Comparison of ENCODE assay signal across 29 cellular contexts in the genomic region with DNA sequence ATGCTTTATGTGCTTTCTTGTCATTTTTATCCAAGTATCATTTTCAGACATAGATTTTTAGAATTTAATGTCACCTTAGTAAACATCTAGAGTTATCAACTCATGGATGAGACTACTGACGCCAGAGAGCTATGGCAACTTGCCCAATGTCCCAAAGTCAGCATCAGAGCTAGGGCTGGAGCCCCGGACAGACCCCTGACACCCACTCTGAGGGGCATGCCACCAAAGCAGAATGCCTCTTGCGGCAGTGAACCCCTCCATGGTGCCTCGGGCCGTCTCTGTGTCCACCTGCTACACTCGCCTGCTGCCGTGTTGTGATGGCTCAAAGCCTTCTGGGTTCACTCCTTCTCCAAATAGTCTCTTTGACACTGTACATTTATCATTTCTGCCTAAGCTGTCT. TPM values are rescaled to one million over a fixed set of nuclear protein-coding genes. Genes with fewer than 3 reads are reported as not detected.
"Had no signal": no experiment of that assay in that cellular context is flagged by ENCODE, and none has a peak within 500 bp of the region (broad histone marks: within the 10 kb centered on the region; RNA-seq: fewer than 3 reads in every experiment).

No MANE protein-coding gene starts in this region.

- H3K27me3 ChIP-seq: left lung, ovary, testis, thyroid gland, vagina had no signal

- H3K4me3 ChIP-seq: left lung, lower lobe of right lung, ovary, prostate gland, skin epidermis, stomach, testis, thyroid gland, vagina had no signal

- ATAC-seq: left colon; left lung; lower lobe of right lung; natural killer cell; right cardiac atrium; sciatic nerve; stimulated activated naive B cell treated with anti-CD40 and anti-IgM and Interleukin-4, amounts not matched to agents 10 μg/mL and 1 μg/mL and 100 μg/mL, for 72 hours; stimulated activated naive CD8-positive, alpha-beta T cell treated with anti-CD3 and anti-CD28 coated beads, Interleukin-15, Interleukin-2, amounts not matched to agents 100 U/mL and 50 U/mL, for 24 hours had no signal

- H3K9me3 ChIP-seq: left lung, lower lobe of right lung, ovary, prostate gland, stomach, testis, thyroid gland, vagina had no signal

- DNase-seq: hippocampal formation; immature natural killer cell; kidney; left colon; left lung; lower lobe of right lung; mammary epithelial cell; mesendoderm; naive B cell; natural killer cell; nephron progenitor cell; ovary; retina; right cardiac atrium; stimulated activated CD4-positive, alpha-beta T cell treated with anti-CD3 and anti-CD28 coated beads, Interleukin-12 subunit alpha, Interleukin-12 subunit beta, amount 100 ng/mL, for 4 hours; stimulated activated CD4-positive, alpha-beta T cell treated with anti-CD3 and anti-CD28 coated beads, Interleukin-15, amount 100 ng/mL, for 24 hours; stimulated activated CD4-positive, alpha-beta T cell treated with anti-CD3 and anti-CD28 coated beads, Interleukin-2, amount 100 ng/mL, for 24 hours; stimulated activated CD4-positive, alpha-beta T cell treated with anti-CD3 and anti-CD28 coated beads, Interleukin-4, amount 100 ng/mL, for 1 hour; stimulated activated naive B cell treated with anti-CD40 and anti-IgM and Interleukin-4, amounts not matched to agents 10 μg/mL and 1 μg/mL and 100 μg/mL, for 72 hours; stimulated activated naive CD8-positive, alpha-beta T cell treated with anti-CD3 and anti-CD28 coated beads, Interleukin-15, Interleukin-2, amounts not matched to agents 100 U/mL and 50 U/mL, for 24 hours; stomach; testis; thyroid gland; trophoblast cell had no signal

- H3K36me3 ChIP-seq: left lung, lower lobe of right lung, ovary, prostate gland, stomach, thyroid gland, vagina had no signal

- H3K27ac ChIP-seq: left lung, lower lobe of right lung, ovary, prostate gland, skin epidermis, testis, thyroid gland, vagina had no signal

RNA-seq across cellular contexts. Expression of a gene that starts 5.4 kb away (rescaled TPM):
- total RNA-seq: mesothelial cell of epicardium, natural killer cell, vagina had no signal
